9 cellular contexts compared by ENCODE assay signal in the genomic region with DNA sequence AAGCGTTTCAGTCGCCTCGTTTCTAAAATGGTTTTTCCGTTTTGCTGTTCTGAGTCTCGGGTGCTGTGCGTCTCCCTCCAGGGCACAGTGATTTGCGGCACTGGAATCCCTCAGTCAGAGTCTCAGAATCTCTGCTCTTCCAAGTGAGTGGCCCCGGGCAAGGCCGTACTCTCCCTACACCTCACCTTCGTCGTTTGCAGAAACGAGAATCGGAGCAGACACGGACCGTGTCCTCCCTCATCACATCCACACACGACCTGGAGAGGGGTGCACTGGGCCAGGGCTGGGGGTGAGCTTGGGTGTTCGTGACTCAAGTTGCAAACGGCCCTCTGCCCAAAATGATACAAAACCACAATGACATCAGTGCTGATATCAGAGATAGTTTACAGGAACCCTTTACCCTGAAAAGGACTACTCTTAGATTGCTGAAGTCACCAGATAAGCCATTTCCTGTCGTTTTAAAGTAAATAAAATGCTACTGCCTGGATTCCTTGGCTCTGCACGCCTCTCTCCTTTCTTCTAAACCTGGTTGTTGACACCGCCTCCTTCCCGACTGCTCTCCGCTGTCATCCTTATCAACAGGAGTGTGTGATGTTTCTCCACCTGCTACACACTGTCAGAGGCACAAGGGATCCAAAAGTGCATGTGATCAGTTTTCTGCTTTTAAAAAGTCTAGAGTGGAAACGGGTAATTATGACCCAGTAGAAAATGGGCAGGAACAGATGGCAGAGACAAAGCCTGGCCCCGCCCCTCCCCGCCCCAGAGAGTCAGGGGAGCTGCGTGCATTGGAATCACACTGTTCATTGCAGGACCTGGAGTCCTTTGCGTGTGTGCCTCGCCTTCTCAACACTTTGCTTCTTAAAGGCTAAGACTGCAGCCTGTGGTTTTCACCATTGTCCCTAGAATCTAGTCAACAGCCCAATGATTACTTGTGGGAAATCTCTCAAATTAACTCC. TPM values are rescaled to one million over a fixed set of nuclear protein-coding genes. Genes with fewer than 3 reads are reported as not detected.
DNase-seq lines count a peak whose midpoint lies in the region; ATAC-seq, FAIRE-seq and TF ChIP-seq lines count a peak whose summit lies in the region.
"Had no signal": no experiment of that assay in that cellular context is flagged by ENCODE, and none has a peak within 500 bp of the region (broad histone marks: within the 10 kb centered on the region; RNA-seq: fewer than 3 reads in every experiment).

No MANE protein-coding gene starts in this region.

- H2AFZ ChIP-seq in smooth muscle cell (ENCODE audit: low read depth) = peak overlapping the region; percentile 82

- peaks cover 14 to 41% of the 10 kb centered on the region in 2 donors for H3K36me3 Mint-ChIP-seq in activated naive CD4-positive, alpha-beta T cell treated with anti-CD3 and anti-CD28 coated beads, Interleukin-2, amount 50 U/mL, for 72 hours

- H3F3A ChIP-seq in smooth muscle cell (ENCODE audit: low read depth) = peaks cover 60% of the 10 kb centered on the region

- no peak overlapping the region for H3K27ac ChIP-seq in iPS DF 6.9 (ENCODE audit: low read length)
- H3K27ac ChIP-seq in smooth muscle cell (ENCODE audit: low read depth) = peak overlapping the region; percentile 93

- peak; percentile 80 to 84 for ATAC-seq in activated naive CD4-positive, alpha-beta T cell treated with anti-CD3 and anti-CD28 coated beads, Interleukin-2, amount 50 U/mL, for 72 hours
- no peak for ATAC-seq in HG03175 (IDR thresholded peaks at IDR 0.05; ENCODE audit: unreplicated experiment)

- peaks cover 0 to 20% of the 10 kb centered on the region in 2 donors for H3K9me3 Mint-ChIP-seq in activated naive CD4-positive, alpha-beta T cell treated with anti-CD3 and anti-CD28 coated beads, Interleukin-2, amount 50 U/mL, for 72 hours

- H3K4me1 ChIP-seq in iPS DF 6.9 (ENCODE audit: control insufficient read depth, insufficient read depth, low read length) = no peaks in the 10 kb centered on the region; the same call in 1 of the 2 replicates
- peaks cover 34% of the 10 kb centered on the region for H3K4me1 ChIP-seq in smooth muscle cell (ENCODE audit: low read depth)

- CTCF ChIA-PET in AG04449 (lab: Yijun Ruan, JAX) = no interaction called here

- no peaks in the 10 kb centered on the region for H4K20me1 ChIP-seq in smooth muscle cell (ENCODE audit: low read depth)

- H3K4me3 ChIP-seq in AG04449 (ENCODE audit: low read depth, low read length) (peak overlapping the region; percentile 56), iPS DF 6.9 (ENCODE audit: low read length) (peak overlapping the region; percentile 4; the same call in 1 of the 2 replicates), smooth muscle cell (peak overlapping the region; percentile 38)

- TF ChIP-seq CTCF in AG04449 (IDR thresholded peaks at IDR 0.05; ENCODE audit: insufficient read depth, low read length, missing control alignments) (no peak), smooth muscle cell (IDR thresholded peaks at IDR 0.05; ENCODE audit: borderline replicate concordance, insufficient read depth, poor library complexity, severe bottlenecking) (no peak)

- no peaks in the 10 kb centered on the region for H3K27me3 ChIP-seq in iPS DF 6.9 (ENCODE audit: control insufficient read depth, insufficient read depth, low read length)
- H3K27me3 ChIP-seq in smooth muscle cell (ENCODE audit: low read depth) = no peaks in the 10 kb centered on the region

- peak overlapping the region; percentile 56 for H3K9ac ChIP-seq in smooth muscle cell (ENCODE audit: low read depth)

- H3K4me2 ChIP-seq in smooth muscle cell = peak overlapping the region; percentile 89

- H3K36me3 ChIP-seq in iPS DF 6.9 (ENCODE audit: control insufficient read depth, insufficient read depth, low read length) (no peaks in the 10 kb centered on the region), smooth muscle cell (ENCODE audit: low read depth) (no peaks in the 10 kb centered on the region)

- POLR2A ChIA-PET in AG04449 (lab: Yijun Ruan, JAX) = no interaction called here

- DNase-seq in AG04449 (ENCODE audit: low read depth, low spot score) = no peak
- DNase-seq in HTR-8/SVneo (ENCODE audit: insufficient read length, low spot score) = peak; percentile 32
- peak in 1 of 2 donors; percentile 59 for DNase-seq in activated naive CD4-positive, alpha-beta T cell treated with anti-CD3 and anti-CD28 coated beads, Interleukin-2, amount 50 U/mL, for 72 hours (ENCODE audit: low spot score in 2 of 2)
- DNase-seq in iPS DF 6.9 (ENCODE audit: low read depth, low spot score) = no peak
- DNase-seq in smooth muscle cell (lab: John Stamatoyannopoulos, UW; ENCODE audit: unreplicated experiment) = no peak
- DNase-seq in NCI-H2107 treated with DMSO at 0.1 percent for 48 hours (lab: John Stamatoyannopoulos, UW; ENCODE audit: unreplicated experiment) = no peak
- no peak for DNase-seq in NK-92 treated with Interleukin-12 subunit alpha and Interleukin-12 subunit beta, amount 100 ng/mL, for 24 hours (lab: John Stamatoyannopoulos, UW)

- H3K79me2 ChIP-seq in smooth muscle cell (ENCODE audit: low read depth) = no peaks in the 10 kb centered on the region

- FAIRE-seq in HTR-8/SVneo (lab: Jason Lieb, UNC) = peak; percentile 9

- peak overlapping the region; percentile 89 to 93 for H3K27ac Mint-ChIP-seq in activated naive CD4-positive, alpha-beta T cell treated with anti-CD3 and anti-CD28 coated beads, Interleukin-2, amount 50 U/mL, for 72 hours

- H3K9me3 ChIP-seq in iPS DF 6.9 (ENCODE audit: control insufficient read depth, insufficient read depth, low read length) (0 out of 2 replicates have a peak, but pooled peaks cover 1% of the 10 kb centered on the region), smooth muscle cell (replicated peaks; ENCODE audit: low read depth) (peaks cover 10% of the 10 kb centered on the region)

- no CpG with 5 or more reads among the region's 29 CpGs for WGBS in iPS DF 6.9 (ENCODE audit: insufficient coverage, insufficient read length)
- 20% methylated on average over 29 of the region's 29 CpGs for WGBS in smooth muscle cell (ENCODE audit: low lambda C conversion rate)

RNA-seq across cellular contexts. Expression of a gene that starts 38.5 kb away (rescaled TPM):
- not detected for total RNA-seq in activated naive CD4-positive, alpha-beta T cell treated with anti-CD3 and anti-CD28 coated beads, Interleukin-2, amount 50 U/mL, for 72 hours
- total RNA-seq in smooth muscle cell = 0.22 and 1.2 TPM in 2 replicates
- polyA plus RNA-seq in smooth muscle cell = 1.5 TPM in 1 of 2 replicates, not detected in the other

RNA-seq across cellular contexts. Expression of a gene that starts 43.1 kb away (rescaled TPM):
- total RNA-seq in activated naive CD4-positive, alpha-beta T cell treated with anti-CD3 and anti-CD28 coated beads, Interleukin-2, amount 50 U/mL, for 72 hours = not detected
- not detected in 2 replicates for total RNA-seq in smooth muscle cell
- not detected in 2 replicates for polyA plus RNA-seq in smooth muscle cell
- total RNA-seq: temporal lobe had no signal

Comparison
In these comparisons a context has a peak if more than half of its experiments do, and no peak if none do; other contexts are left out.
1. H3K4me3 ChIP-seq: peak in every context shown above with its lines; median percentile 56 in AG04449; 38 in smooth muscle cell; 4 in iPS DF 6.9.